ENCODE assay signal across 1 cellular context in the genomic region with DNA sequence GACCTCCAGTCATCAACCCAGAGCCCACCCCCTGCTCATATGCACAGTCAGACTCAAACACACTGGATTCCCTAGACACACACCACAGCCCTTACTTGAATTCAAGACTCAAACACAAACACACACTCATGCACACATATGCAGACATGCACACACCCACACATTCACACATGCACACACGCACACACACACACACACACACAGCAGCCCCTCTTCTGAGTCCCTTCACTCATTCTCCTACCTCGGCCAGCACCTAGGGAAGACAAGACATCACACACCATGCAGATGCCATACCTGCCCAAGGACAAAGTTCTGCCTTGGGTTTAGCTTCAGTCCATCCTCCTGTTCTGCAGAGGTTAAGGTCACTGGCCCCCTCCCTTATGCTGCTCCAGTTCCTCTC.
TF ChIP-seq lines count a peak whose summit lies in the region.

No MANE protein-coding gene starts in this region.

TF ChIP-seq in H1, 55 proteins besides CTCF, POLR2A, EP300 and RAD21:
- TF ChIP-seq, protein P1, sequence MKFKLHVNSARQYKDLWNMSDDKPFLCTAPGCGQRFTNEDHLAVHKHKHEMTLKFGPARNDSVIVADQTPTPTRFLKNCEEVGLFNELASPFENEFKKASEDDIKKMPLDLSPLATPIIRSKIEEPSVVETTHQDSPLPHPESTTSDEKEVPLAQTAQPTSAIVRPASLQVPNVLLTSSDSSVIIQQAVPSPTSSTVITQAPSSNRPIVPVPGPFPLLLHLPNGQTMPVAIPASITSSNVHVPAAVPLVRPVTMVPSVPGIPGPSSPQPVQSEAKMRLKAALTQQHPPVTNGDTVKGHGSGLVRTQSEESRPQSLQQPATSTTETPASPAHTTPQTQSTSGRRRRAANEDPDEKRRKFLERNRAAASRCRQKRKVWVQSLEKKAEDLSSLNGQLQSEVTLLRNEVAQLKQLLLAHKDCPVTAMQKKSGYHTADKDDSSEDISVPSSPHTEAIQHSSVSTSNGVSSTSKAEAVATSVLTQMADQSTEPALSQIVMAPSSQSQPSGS (IDR thresholded peaks at IDR 0.05; ENCODE audit: low read length) = no peak
- TF ChIP-seq RBBP5 (IDR thresholded peaks at IDR 0.05; ENCODE audit: borderline replicate concordance, low read depth, low read length) (no peak), SIN3A (conservative IDR thresholded peaks at IDR 0.05 in 1 of 2, IDR thresholded peaks at IDR 0.05 in 1 of 2; ENCODE audit: low read depth in 1 of 2, low read length in 2 of 2) (no peak), YY1 (IDR thresholded peaks at IDR 0.05; ENCODE audit: low read depth, low read length) (no peak), SIRT6 (IDR thresholded peaks at IDR 0.05; ENCODE audit: low read length) (no peak), RFX5 (IDR thresholded peaks at IDR 0.05; ENCODE audit: borderline replicate concordance, low read depth, low read length) (no peak), CHD2 (IDR thresholded peaks at IDR 0.05; ENCODE audit: low read length) (no peak), BCL11A (IDR thresholded peaks at IDR 0.05; ENCODE audit: low read depth in 2 of 2, low read length in 2 of 2) (no peak), JUND (IDR thresholded peaks at IDR 0.05; ENCODE audit: low read length) (no peak), PHF8 (conservative IDR thresholded peaks at IDR 0.05; ENCODE audit: low read depth, low read length) (no peak), RNF2 (IDR thresholded peaks at IDR 0.05; ENCODE audit: borderline replicate concordance, low read depth, low read length, missing control alignments, poor library complexity, severe bottlenecking) (no peak), SRF (IDR thresholded peaks at IDR 0.05; ENCODE audit: low read depth, low read length) (no peak)
- TF ChIP-seq, protein P2, sequence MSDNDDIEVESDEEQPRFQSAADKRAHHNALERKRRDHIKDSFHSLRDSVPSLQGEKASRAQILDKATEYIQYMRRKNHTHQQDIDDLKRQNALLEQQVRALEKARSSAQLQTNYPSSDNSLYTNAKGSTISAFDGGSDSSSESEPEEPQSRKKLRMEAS (IDR thresholded peaks at IDR 0.05) = no peak
- TF ChIP-seq, protein P3, sequence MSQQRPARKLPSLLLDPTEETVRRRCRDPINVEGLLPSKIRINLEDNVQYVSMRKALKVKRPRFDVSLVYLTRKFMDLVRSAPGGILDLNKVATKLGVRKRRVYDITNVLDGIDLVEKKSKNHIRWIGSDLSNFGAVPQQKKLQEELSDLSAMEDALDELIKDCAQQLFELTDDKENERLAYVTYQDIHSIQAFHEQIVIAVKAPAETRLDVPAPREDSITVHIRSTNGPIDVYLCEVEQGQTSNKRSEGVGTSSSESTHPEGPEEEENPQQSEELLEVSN (IDR thresholded peaks at IDR 0.05) = no peak
